In genomic region chr15:62896380-62896866, GRCh38 we compare ENCODE assay signal across 12 cellular contexts.
DNase-seq lines count a peak whose midpoint lies in the region; FAIRE-seq and TF ChIP-seq lines count a peak whose summit lies in the region.
"Had no signal": no experiment of that assay in that cellular context is flagged by ENCODE, and none has a peak within 500 bp of the region (broad histone marks: within the 10 kb centered on the region; RNA-seq: fewer than 3 reads in every experiment).

No MANE protein-coding gene starts in this region.

- DNase-seq in PC-9 (peak; percentile 74 to 95), endothelial cell of umbilical vein (ENCODE audit: low read depth, low spot score) (no peak), COLO829 (ENCODE audit: low spot score) (no peak), 8988T (no peak), NCI-H2029 treated with DMSO at 0.1 percent for 48 hours (lab: John Stamatoyannopoulos, UW) (no peak)
- DNase-seq in activated CD4-positive, CD25-positive, alpha-beta regulatory T cell treated with anti-CD3 and anti-CD28 coated beads, Interleukin-2, amount 50 U/mL, for 72 hours: no peak
- DNase-seq: NCI-H526; stimulated activated CD4-positive, alpha-beta T cell treated with anti-CD3 and anti-CD28 coated beads, Interleukin-4, amount 100 ng/mL, for 1 hour had no signal

- H3K27ac ChIP-seq in C4-2B: peak overlapping the region; percentile 35
- peak overlapping the region; percentile 100 for H3K27ac ChIP-seq in PC-9
- peak overlapping the region; percentile 100 for H3K27ac ChIP-seq in endothelial cell of umbilical vein (ENCODE audit: insufficient read depth, low read depth, low read length)

- H4K20me1 ChIP-seq in PC-9 (ENCODE audit: insufficient read depth): no peaks in the 10 kb centered on the region
- no peaks in the 10 kb centered on the region for H4K20me1 ChIP-seq in endothelial cell of umbilical vein (replicated peaks; ENCODE audit: control insufficient read depth, extremely low read depth, insufficient read depth, low read length)

- no peak overlapping the region for H2AFZ ChIP-seq in PC-9
- H2AFZ ChIP-seq in endothelial cell of umbilical vein (ENCODE audit: low read depth, low read length): no peak overlapping the region
- H2AFZ ChIP-seq in neuron (ENCODE audit: low read depth, low read length): peak overlapping the region; percentile 40

- no peaks in the 10 kb centered on the region for H3K9me1 ChIP-seq in endothelial cell of umbilical vein (replicated peaks; ENCODE audit: control insufficient read depth, extremely low read depth, insufficient read depth, low read length)

- peak overlapping the region; percentile 94 for H3K9ac ChIP-seq in endothelial cell of umbilical vein (replicated peaks; ENCODE audit: extremely low read depth, insufficient read depth, low read length)

- BruUV-seq in PC-9 (replicated peaks; lab: Mats Ljungman, UMichigan) (TSS peak; percentile 99), endothelial cell of umbilical vein (replicated peaks; lab: Mats Ljungman, UMichigan) (no TSS peak)

- intact Hi-C loops in PC-9 (cut with micrococcal nuclease; ENCODE audit: unreplicated experiment): loop anchor here (1.0 to 5.0 kb wide), 5 partner anchors 46 to 212 kb away; no protein-coding TSS in a partner anchor
- intact Hi-C loops in endothelial cell of umbilical vein (cut with micrococcal nuclease): loop anchor here (1.0 to 5.0 kb wide), 5 partner anchors 32 to 606 kb away; partner anchors contain the start of gene USP3

- H3K36me3 ChIP-seq in PC-9 (ENCODE audit: low read depth): no peaks in the 10 kb centered on the region
- H3K36me3 ChIP-seq in endothelial cell of umbilical vein (ENCODE audit: control insufficient read depth in 2 of 2, extremely low read depth in 1 of 2, insufficient read depth in 2 of 2, low read length in 2 of 2): no peaks in the 10 kb centered on the region
- no peaks in the 10 kb centered on the region for H3K36me3 ChIP-seq in neuron (ENCODE audit: insufficient read depth, low read length)

- no peaks in the 10 kb centered on the region for H3K79me2 ChIP-seq in PC-9 (ENCODE audit: low read depth)
- no peaks in the 10 kb centered on the region for H3K79me2 ChIP-seq in endothelial cell of umbilical vein (ENCODE audit: control insufficient read depth, insufficient read depth, low read length)

- no peaks in the 10 kb centered on the region for H3K9me2 ChIP-seq in PC-9 (ENCODE audit: insufficient read depth)

- H3K27me3 ChIP-seq in PC-9 (ENCODE audit: insufficient read depth, low read depth): no peaks in the 10 kb centered on the region
- no peaks in the 10 kb centered on the region for H3K27me3 ChIP-seq in endothelial cell of umbilical vein (ENCODE audit: control insufficient read depth in 2 of 2, insufficient read depth in 2 of 2, low read length in 2 of 2)
- no peaks in the 10 kb centered on the region for H3K27me3 ChIP-seq in neuron (ENCODE audit: insufficient read depth, low read length)

- H3K4me1 ChIP-seq in PC-9 (replicated peaks; ENCODE audit: insufficient read depth): peaks cover 81% of the 10 kb centered on the region
- peaks cover 42% of the 10 kb centered on the region for H3K4me1 ChIP-seq in endothelial cell of umbilical vein (ENCODE audit: control insufficient read depth, extremely low read depth, insufficient read depth, low read length)
- H3K4me1 ChIP-seq in neuron (ENCODE audit: insufficient read depth, low read length): peaks cover 20% of the 10 kb centered on the region

- peak overlapping the region; percentile 79 for H3K4me2 ChIP-seq in PC-9
- H3K4me2 ChIP-seq in endothelial cell of umbilical vein (ENCODE audit: insufficient read depth, low read length): peak overlapping the region; percentile 72

- H3K4me3 ChIP-seq in PC-9: peak overlapping the region; percentile 47
- H3K4me3 ChIP-seq in endothelial cell of umbilical vein (replicated peaks in 1 of 3; ENCODE audit: insufficient read depth in 1 of 3, low read depth in 1 of 3, low read length in 3 of 3): peak overlapping the region in 1 of 3 experiments; percentile 4
- peak overlapping the region; percentile 16 for H3K4me3 ChIP-seq in neuron (ENCODE audit: low read length)
- H3K4me3 ChIP-seq: lung had no signal

- dilution Hi-C loops in endothelial cell of umbilical vein (cut with MboI; ENCODE audit: extremely low pct_ligation_motif_present, low sequenced_read_pairs): no loop called here

- POLR2A ChIA-PET in PC-9 (lab: Charles Lee; ENCODE audit: unreplicated experiment): interaction anchor here (0.7 kb wide), 3 partner anchors 44 to 148 kb away, joined by 7 to 40 read pairs (median 14); no protein-coding TSS in a partner anchor
- POLR2A ChIA-PET in endothelial cell of umbilical vein (lab: Charles Lee): interaction anchor here (1.0 to 3.4 kb wide), 5 partner anchors 45 to 149 kb away, joined by 3 to 70 read pairs (median 6); partner anchors contain the start of gene TPM1

- peaks cover 56% of the 10 kb centered on the region for H3F3A ChIP-seq in PC-9 (ENCODE audit: insufficient read depth, low read depth)

- no peak for FAIRE-seq in endothelial cell of umbilical vein (lab: Jason Lieb, UNC)
- FAIRE-seq: GM12892 had no signal

- no peak for TF ChIP-seq CTCF in C4-2B (conservative IDR thresholded peaks at IDR 0.05)
- no peak for TF ChIP-seq CTCF in PC-9 (conservative IDR thresholded peaks at IDR 0.05)
- TF ChIP-seq CTCF in endothelial cell of umbilical vein (IDR thresholded peaks at IDR 0.05; ENCODE audit: extremely low read depth in 1 of 2, insufficient read depth in 1 of 2, low read depth in 1 of 2, low read length in 2 of 2): no peak

- TF ChIP-seq POLR2A in endothelial cell of umbilical vein (IDR thresholded peaks at IDR 0.05; ENCODE audit: low read depth, low read length): peak; percentile 12

- H3K9me3 ChIP-seq in PC-9 (ENCODE audit: insufficient read depth, low read depth): no peaks in the 10 kb centered on the region
- H3K9me3 ChIP-seq in endothelial cell of umbilical vein (replicated peaks; ENCODE audit: control insufficient read depth, insufficient read depth, low read length): no peaks in the 10 kb centered on the region
- no peaks in the 10 kb centered on the region for H3K9me3 ChIP-seq in neuron (ENCODE audit: low read length)

- CTCF ChIA-PET in PC-9 (lab: Charles Lee) (interaction anchor here (0.7 kb wide), 1 partner anchor 1065 kb away, joined by 6 read pairs; no protein-coding TSS in a partner anchor), endothelial cell of umbilical vein (lab: Charles Lee) (interaction anchor here (0.6 to 3.8 kb wide), 9 partner anchors 20 to 154 kb away, joined by 3 to 29 read pairs (median 6); partner anchors contain the start of gene TPM1)

TF ChIP-seq in endothelial cell of umbilical vein, 7 proteins besides CTCF, POLR2A, EP300 and RAD21:
- TF ChIP-seq GATA2 (IDR thresholded peaks at IDR 0.05; ENCODE audit: insufficient read depth, insufficient read length, low read depth, low read length) (no peak), EZH2 (IDR thresholded peaks at IDR 0.05; ENCODE audit: borderline replicate concordance, low read depth, low read length, severe bottlenecking) (no peak), FOS (IDR thresholded peaks at IDR 0.05; ENCODE audit: borderline replicate concordance, insufficient read depth, low read length) (no peak), MYC (IDR thresholded peaks at IDR 0.05; ENCODE audit: low read depth, low read length) (no peak), POLR2AphosphoS5 (IDR thresholded peaks at IDR 0.05; ENCODE audit: insufficient read depth, low read depth, low read length) (no peak), JUN (IDR thresholded peaks at IDR 0.05; ENCODE audit: borderline replicate concordance, insufficient read depth, insufficient read length, low read depth) (no peak)
- TF ChIP-seq, protein P1, sequence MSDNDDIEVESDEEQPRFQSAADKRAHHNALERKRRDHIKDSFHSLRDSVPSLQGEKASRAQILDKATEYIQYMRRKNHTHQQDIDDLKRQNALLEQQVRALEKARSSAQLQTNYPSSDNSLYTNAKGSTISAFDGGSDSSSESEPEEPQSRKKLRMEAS (IDR thresholded peaks at IDR 0.05; ENCODE audit: insufficient read depth, insufficient read length): no peak

Comparison
In these comparisons a context has a peak if more than half of its experiments do, and no peak if none do; other contexts are left out.
1. H3K27ac ChIP-seq: peak in every context shown above with its lines; median percentile 100 in PC-9; 100 in endothelial cell of umbilical vein; 35 in C4-2B.
2. DNase-seq: peak in PC-9 (2 of 2); none in endothelial cell of umbilical vein (single experiment), COLO829 (single experiment), 8988T (single experiment), activated CD4-positive, CD25-positive, alpha-beta regulatory T cell treated with anti-CD3 and anti-CD28 coated beads, Interleukin-2, amount 50 U/mL, for 72 hours (single experiment) and NCI-H2029 treated with DMSO at 0.1 percent for 48 hours (single experiment).